In the genomic region with DNA sequence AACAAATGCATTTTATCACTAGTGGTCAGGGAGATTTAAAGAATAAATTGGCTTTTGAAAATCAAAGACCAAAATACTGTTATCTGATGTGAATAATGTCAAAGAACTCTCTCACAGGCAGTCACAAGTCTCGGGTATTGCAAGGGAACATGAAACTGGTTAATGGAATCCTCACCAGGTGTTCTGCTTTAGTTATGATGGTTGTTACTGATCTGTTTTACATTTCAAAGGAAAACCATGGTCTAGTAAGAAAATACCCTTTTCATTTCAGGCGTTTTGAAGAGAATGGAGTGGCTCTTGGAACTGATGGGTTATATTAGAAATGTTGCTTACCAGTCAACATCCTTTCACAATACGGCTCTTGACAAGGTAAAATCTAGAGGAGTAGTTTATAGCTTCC, we compare ENCODE assay signal across 1 cellular context.
TF ChIP-seq lines count a peak whose summit lies in the region.

No MANE protein-coding gene starts in this region.

TF ChIP-seq in GM23338, 12 proteins besides CTCF, POLR2A, EP300 and RAD21 (continued from another document):
- TF ChIP-seq, protein P1, sequence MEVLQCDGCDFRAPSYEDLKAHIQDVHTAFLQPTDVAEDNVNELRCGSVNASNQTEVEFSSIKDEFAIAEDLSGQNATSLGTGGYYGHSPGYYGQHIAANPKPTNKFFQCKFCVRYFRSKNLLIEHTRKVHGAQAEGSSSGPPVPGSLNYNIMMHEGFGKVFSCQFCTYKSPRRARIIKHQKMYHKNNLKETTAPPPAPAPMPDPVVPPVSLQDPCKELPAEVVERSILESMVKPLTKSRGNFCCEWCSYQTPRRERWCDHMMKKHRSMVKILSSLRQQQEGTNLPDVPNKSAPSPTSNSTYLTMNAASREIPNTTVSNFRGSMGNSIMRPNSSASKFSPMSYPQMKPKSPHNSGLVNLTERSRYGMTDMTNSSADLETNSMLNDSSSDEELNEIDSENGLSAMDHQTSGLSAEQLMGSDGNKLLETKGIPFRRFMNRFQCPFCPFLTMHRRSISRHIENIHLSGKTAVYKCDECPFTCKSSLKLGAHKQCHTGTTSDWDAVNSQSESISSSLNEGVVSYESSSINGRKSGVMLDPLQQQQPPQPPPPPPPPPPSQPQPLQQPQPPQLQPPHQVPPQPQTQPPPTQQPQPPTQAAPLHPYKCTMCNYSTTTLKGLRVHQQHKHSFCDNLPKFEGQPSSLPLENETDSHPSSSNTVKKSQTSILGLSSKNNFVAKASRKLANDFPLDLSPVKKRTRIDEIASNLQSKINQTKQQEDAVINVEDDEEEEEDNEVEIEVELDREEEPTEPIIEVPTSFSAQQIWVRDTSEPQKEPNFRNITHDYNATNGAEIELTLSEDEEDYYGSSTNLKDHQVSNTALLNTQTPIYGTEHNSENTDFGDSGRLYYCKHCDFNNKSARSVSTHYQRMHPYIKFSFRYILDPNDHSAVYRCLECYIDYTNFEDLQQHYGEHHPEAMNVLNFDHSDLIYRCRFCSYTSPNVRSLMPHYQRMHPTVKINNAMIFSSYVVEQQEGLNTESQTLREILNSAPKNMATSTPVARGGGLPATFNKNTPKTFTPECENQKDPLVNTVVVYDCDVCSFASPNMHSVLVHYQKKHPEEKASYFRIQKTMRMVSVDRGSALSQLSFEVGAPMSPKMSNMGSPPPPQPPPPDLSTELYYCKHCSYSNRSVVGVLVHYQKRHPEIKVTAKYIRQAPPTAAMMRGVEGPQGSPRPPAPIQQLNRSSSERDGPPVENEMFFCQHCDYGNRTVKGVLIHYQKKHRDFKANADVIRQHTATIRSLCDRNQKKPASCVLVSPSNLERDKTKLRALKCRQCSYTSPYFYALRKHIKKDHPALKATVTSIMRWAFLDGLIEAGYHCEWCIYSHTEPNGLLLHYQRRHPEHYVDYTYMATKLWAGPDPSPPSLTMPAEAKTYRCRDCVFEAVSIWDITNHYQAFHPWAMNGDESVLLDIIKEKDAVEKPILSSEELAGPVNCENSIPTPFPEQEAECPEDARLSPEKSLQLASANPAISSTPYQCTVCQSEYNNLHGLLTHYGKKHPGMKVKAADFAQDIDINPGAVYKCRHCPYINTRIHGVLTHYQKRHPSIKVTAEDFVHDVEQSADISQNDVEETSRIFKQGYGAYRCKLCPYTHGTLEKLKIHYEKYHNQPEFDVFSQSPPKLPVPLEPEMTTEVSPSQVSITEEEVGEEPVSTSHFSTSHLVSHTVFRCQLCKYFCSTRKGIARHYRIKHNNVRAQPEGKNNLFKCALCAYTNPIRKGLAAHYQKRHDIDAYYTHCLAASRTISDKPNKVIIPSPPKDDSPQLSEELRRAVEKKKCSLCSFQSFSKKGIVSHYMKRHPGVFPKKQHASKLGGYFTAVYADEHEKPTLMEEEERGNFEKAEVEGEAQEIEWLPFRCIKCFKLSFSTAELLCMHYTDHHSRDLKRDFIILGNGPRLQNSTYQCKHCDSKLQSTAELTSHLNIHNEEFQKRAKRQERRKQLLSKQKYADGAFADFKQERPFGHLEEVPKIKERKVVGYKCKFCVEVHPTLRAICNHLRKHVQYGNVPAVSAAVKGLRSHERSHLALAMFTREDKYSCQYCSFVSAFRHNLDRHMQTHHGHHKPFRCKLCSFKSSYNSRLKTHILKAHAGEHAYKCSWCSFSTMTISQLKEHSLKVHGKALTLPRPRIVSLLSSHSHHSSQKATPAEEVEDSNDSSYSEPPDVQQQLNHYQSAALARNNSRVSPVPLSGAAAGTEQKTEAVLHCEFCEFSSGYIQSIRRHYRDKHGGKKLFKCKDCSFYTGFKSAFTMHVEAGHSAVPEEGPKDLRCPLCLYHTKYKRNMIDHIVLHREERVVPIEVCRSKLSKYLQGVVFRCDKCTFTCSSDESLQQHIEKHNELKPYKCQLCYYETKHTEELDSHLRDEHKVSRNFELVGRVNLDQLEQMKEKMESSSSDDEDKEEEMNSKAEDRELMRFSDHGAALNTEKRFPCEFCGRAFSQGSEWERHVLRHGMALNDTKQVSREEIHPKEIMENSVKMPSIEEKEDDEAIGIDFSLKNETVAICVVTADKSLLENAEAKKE (CRISPR knock-in tag; IDR thresholded peaks at IDR 0.05) = no peak
- TF ChIP-seq EZH2 (IDR thresholded peaks at IDR 0.05; ENCODE audit: low read depth, unreplicated experiment) (no peak), ZNF331 (CRISPR knock-in tag; IDR thresholded peaks at IDR 0.05; ENCODE audit: low read depth) (no peak), POLR2AphosphoS5 (IDR thresholded peaks at IDR 0.05; ENCODE audit: low read depth) (no peak), EZH2phosphoT487 (IDR thresholded peaks at IDR 0.05; ENCODE audit: unreplicated experiment) (no peak)
- TF ChIP-seq, protein P2, sequence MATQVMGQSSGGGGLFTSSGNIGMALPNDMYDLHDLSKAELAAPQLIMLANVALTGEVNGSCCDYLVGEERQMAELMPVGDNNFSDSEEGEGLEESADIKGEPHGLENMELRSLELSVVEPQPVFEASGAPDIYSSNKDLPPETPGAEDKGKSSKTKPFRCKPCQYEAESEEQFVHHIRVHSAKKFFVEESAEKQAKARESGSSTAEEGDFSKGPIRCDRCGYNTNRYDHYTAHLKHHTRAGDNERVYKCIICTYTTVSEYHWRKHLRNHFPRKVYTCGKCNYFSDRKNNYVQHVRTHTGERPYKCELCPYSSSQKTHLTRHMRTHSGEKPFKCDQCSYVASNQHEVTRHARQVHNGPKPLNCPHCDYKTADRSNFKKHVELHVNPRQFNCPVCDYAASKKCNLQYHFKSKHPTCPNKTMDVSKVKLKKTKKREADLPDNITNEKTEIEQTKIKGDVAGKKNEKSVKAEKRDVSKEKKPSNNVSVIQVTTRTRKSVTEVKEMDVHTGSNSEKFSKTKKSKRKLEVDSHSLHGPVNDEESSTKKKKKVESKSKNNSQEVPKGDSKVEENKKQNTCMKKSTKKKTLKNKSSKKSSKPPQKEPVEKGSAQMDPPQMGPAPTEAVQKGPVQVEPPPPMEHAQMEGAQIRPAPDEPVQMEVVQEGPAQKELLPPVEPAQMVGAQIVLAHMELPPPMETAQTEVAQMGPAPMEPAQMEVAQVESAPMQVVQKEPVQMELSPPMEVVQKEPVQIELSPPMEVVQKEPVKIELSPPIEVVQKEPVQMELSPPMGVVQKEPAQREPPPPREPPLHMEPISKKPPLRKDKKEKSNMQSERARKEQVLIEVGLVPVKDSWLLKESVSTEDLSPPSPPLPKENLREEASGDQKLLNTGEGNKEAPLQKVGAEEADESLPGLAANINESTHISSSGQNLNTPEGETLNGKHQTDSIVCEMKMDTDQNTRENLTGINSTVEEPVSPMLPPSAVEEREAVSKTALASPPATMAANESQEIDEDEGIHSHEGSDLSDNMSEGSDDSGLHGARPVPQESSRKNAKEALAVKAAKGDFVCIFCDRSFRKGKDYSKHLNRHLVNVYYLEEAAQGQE (IDR thresholded peaks at IDR 0.05; ENCODE audit: unreplicated experiment) = no peak
TF ChIP-seq in GM23338: peak in this region for 0.
